Comparison of ENCODE assay signal across 8 cellular contexts in genomic region chr22:42720263-42721044, GRCh38. TPM values are rescaled to one million over a fixed set of nuclear protein-coding genes. Genes with fewer than 3 reads are reported as not detected.
DNase-seq lines count a peak whose midpoint lies in the region; ATAC-seq and TF ChIP-seq lines count a peak whose summit lies in the region.

Gene A4GALT (minus strand): TSS chr22:42720870. CDS start chr22:42693951, 26,919 bp downstream.

- H3K4me3 ChIP-seq in GM08714 (ENCODE audit: low read length) (peak within 1 kb of the TSS; percentile 84), MM.1S (ENCODE audit: low read length) (peak within 1 kb of the TSS; percentile 53), transverse colon (peak within 1 kb of the TSS; percentile 57 to 67 (median 66))

- H3K27ac ChIP-seq in MM.1S (ENCODE audit: low read length) (no peak within 1 kb of the TSS), transverse colon (peak within 1 kb of the TSS; percentile 84 to 89 (median 87))

- TF ChIP-seq CTCF in MM.1S (IDR thresholded peaks at IDR 0.05; ENCODE audit: low read length) (no peak), transverse colon (IDR thresholded peaks at IDR 0.05) (no peak)

- H3K27me3 ChIP-seq in MM.1S (replicated peaks; ENCODE audit: insufficient read depth, low read length) (peaks cover 33% of the 10 kb centered on the region), transverse colon (peaks cover 70% of the 10 kb centered on the region)

- H3K4me1 ChIP-seq in MM.1S (ENCODE audit: low read length) (peaks cover 23% of the 10 kb centered on the region), transverse colon (peaks cover 0 to 28% (median 19%) of the 10 kb centered on the region in 4 donors)

- peak within 1 kb of the TSS; percentile 4; the same call in 1 of the 2 replicates for H3K9ac ChIP-seq in MM.1S (ENCODE audit: low read length)

- 3% methylated on average over 17 of the region's 104 CpGs; no CpG with 5 or more reads in 1 of the 2 donors for WGBS in transverse colon (ENCODE audit: low coverage in 1 of 2), 2 donors

- peaks cover 20% of the 10 kb centered on the region for H3F3A ChIP-seq in MM.1S (ENCODE audit: insufficient read depth, low read length)

- no peaks in the 10 kb centered on the region for H3K79me2 ChIP-seq in MM.1S (ENCODE audit: low read length)

- TF ChIP-seq EP300 in transverse colon (IDR thresholded peaks at IDR 0.05; ENCODE audit: low read depth), result no peak

- intact Hi-C loops in transverse colon (cut with DNase I; ENCODE audit: low total_unique reads), result no loop called here

- DNase-seq in MM.1S (no peak), dermis microvascular lymphatic vessel endothelial cell (ENCODE audit: low read depth in 2 of 2) (peak in 1 of 2 donors; percentile 29), lung microvascular endothelial cell (ENCODE audit: low read depth in 2 of 2) (peak in 1 of 2 donors; percentile 40), transverse colon (no peak), NCI-H1694 treated with DMSO at 0.1 percent for 48 hours (lab: John Stamatoyannopoulos, UW) (no peak), A172 (ENCODE audit: low spot score) (no peak)

- TF ChIP-seq POLR2A in transverse colon (IDR thresholded peaks at IDR 0.05), result no peak

- no peaks in the 10 kb centered on the region for H4K20me1 ChIP-seq in MM.1S (ENCODE audit: insufficient read depth, low read length)

- H3K9me2 ChIP-seq in MM.1S (replicated peaks; ENCODE audit: insufficient read depth, low read length), result no peaks in the 10 kb centered on the region

- H3K4me2 ChIP-seq in MM.1S (ENCODE audit: low read depth, low read length), result peak within 1 kb of the TSS; percentile 77; the same call in 1 of the 2 replicates

- in situ Hi-C loops in transverse colon (cut with MboI; ENCODE audit: low pct_ligation_motif_present in 1 of 4, low pct_unique_long_range_greater_than_20kb in 1 of 4, low sequenced_read_pairs in 3 of 4), result loop anchor here in 1 of 4 donors (10.0 kb wide), 1 partner anchor 66 kb away; no protein-coding TSS in a partner anchor

- 0 out of 2 replicates have a peak within 1 kb of the TSS, but pooled peaks have one; percentile 35 for H2AFZ ChIP-seq in MM.1S (ENCODE audit: low read length)

- no peak for ATAC-seq in HG03469 (IDR thresholded peaks at IDR 0.05; ENCODE audit: unreplicated experiment)

- H3K9me3 ChIP-seq in MM.1S (replicated peaks; ENCODE audit: insufficient read depth, low read length) (no peaks in the 10 kb centered on the region), transverse colon (no peaks in the 10 kb centered on the region)

- H3K36me3 ChIP-seq in MM.1S (replicated peaks; ENCODE audit: insufficient read depth, low read length), result no peaks in the 10 kb centered on the region
- no peaks in the 10 kb centered on the region for H3K36me3 ChIP-seq in transverse colon

RNA-seq across cellular contexts. Expression of gene A4GALT, which starts in this region (rescaled TPM):
- total RNA-seq in dermis microvascular lymphatic vessel endothelial cell (43.8 and 70.8 TPM in 2 replicates), lung microvascular endothelial cell (32.7 and 43.8 TPM in 2 replicates), transverse colon (10 to 100 TPM in 2 of 4 donors, 1 to 10 TPM in 2; 6.3 to 31.4 (median 12.7) TPM)
- 1.8 and 3.4 TPM in 2 replicates for total RNA-seq in A172 (2014; rRNA removed; shearing (Covaris generic))
